9 cellular contexts compared by ENCODE assay signal in the genomic region with DNA sequence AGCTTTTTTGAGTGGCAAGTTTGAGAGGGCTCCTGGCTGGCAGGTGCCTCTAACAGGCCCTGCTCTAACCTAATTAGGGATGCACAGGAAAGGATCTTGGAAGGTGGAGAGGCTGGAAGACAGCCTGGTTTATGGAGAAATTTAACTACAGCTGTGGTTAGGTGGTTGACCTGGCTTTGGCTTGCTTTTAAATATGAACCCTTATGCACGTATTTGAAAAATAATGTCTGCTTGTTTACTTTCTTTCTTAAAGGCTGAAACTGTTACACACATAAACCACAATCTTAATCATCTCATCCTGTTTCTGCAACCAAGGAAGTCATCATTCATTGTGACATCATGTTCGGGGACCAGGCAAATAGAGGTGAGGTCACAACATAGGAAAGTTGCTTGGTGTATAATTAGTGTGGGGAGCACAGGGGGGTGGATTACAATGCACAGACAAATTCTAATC. TPM values are rescaled to one million over a fixed set of nuclear protein-coding genes. Genes with fewer than 3 reads are reported as not detected.
DNase-seq lines count a peak whose midpoint lies in the region; ATAC-seq and TF ChIP-seq lines count a peak whose summit lies in the region.
"Had no signal": no experiment of that assay in that cellular context is flagged by ENCODE, and none has a peak within 500 bp of the region (broad histone marks: within the 10 kb centered on the region; RNA-seq: fewer than 3 reads in every experiment).

No MANE protein-coding gene starts in this region.

- peak overlapping the region in 1 of 2 donors; percentile 12 for H3K9ac ChIP-seq in liver (ENCODE audit: low read depth in 1 of 2, low read length in 2 of 2)

- CTCF ChIA-PET in Panc1 (lab: Charles Lee): interaction anchor here (0.6 kb wide), 1 partner anchor 313 kb away, joined by 3 read pairs; no protein-coding TSS in a partner anchor

- ATAC-seq in Panc1 (no peak; the same call in 1 of the 2 replicates), HG03159 (IDR thresholded peaks at IDR 0.05; ENCODE audit: unreplicated experiment) (no peak)
- peak; percentile 73 to 83 for ATAC-seq in activated naive CD4-positive, alpha-beta T cell treated with anti-CD3 and anti-CD28 coated beads, Interleukin-2, amount 50 U/mL, for 72 hours
- ATAC-seq: A549 had no signal

- TSS peak; percentile 22 for BruUV-seq in Panc1 (replicated peaks; lab: Mats Ljungman, UMichigan)

- DNase-seq in NCI-H187 treated with DMSO at 0.1 percent for 48 hours (lab: John Stamatoyannopoulos, UW) (peak; percentile 18), NCI-H187 (lab: John Stamatoyannopoulos, UW) (no peak), Panc1 (ENCODE audit: low read depth, low spot score) (peak; percentile 65), HT-29 (ENCODE audit: low spot score) (no peak), NCI-H345 (lab: John Stamatoyannopoulos, UW) (no peak)
- DNase-seq in activated naive CD4-positive, alpha-beta T cell treated with anti-CD3 and anti-CD28 coated beads, Interleukin-2, amount 50 U/mL, for 72 hours (ENCODE audit: low spot score in 2 of 2): peak in 1 of 2 donors; percentile 27

- H3K27ac ChIP-seq in Panc1 (ENCODE audit: low read length): no peak overlapping the region
- H3K27ac ChIP-seq in liver (ENCODE audit: low read depth in 1 of 2, low read length in 2 of 2): peak overlapping the region; percentile 63 to 72
- H3K27ac ChIP-seq: A549 had no signal

- H3K4me3 ChIP-seq in Panc1 (ENCODE audit: low read depth in 2 of 2, low read length in 2 of 2): no peak overlapping the region
- H3K4me3 ChIP-seq in liver (ENCODE audit: low read depth in 1 of 3, low read length in 3 of 3): no peak overlapping the region
- H3K4me3 ChIP-seq: A549 had no signal

- 58% methylated on average over 2 of the region's 2 CpGs for WGBS in liver

- no peak for TF ChIP-seq CTCF in Panc1 (IDR thresholded peaks at IDR 0.05)
- TF ChIP-seq CTCF in liver (IDR thresholded peaks at IDR 0.05; ENCODE audit: low read depth, low read length, missing input control): no peak

- H3K36me3 ChIP-seq in Panc1 (ENCODE audit: control insufficient read depth, insufficient read depth, low read length): peaks cover 8% of the 10 kb centered on the region; the same call in 1 of the 2 replicates
- H3K36me3 ChIP-seq in liver (ENCODE audit: control insufficient read depth in 4 of 4, insufficient read depth in 3 of 4, low read depth in 1 of 4, low read length in 3 of 4): peaks cover 7 to 36% (median 22%) of the 10 kb centered on the region in 4 donors

- peaks cover 11 to 12% of the 10 kb centered on the region in 2 donors for H3K9me3 Mint-ChIP-seq in activated naive CD4-positive, alpha-beta T cell treated with anti-CD3 and anti-CD28 coated beads, Interleukin-2, amount 50 U/mL, for 72 hours

- H3K4me1 ChIP-seq in Panc1 (ENCODE audit: control insufficient read depth, insufficient read depth, low read length) (peaks cover 3% of the 10 kb centered on the region; the same call in 1 of the 2 replicates), liver (ENCODE audit: control insufficient read depth in 4 of 4, insufficient read depth in 4 of 4, low read length in 3 of 4) (peaks cover 0 to 6% (median 0%) of the 10 kb centered on the region in 4 donors)

- H3K9me3 ChIP-seq in Panc1 (ENCODE audit: control insufficient read depth, insufficient read depth, low read depth, low read length) (no peaks in the 10 kb centered on the region), liver (ENCODE audit: control insufficient read depth in 4 of 4, low read length in 3 of 4) (no peaks in the 10 kb centered on the region)

- POLR2A ChIA-PET in Panc1 (lab: Charles Lee): no interaction called here

- peak overlapping the region; percentile 13 to 85 for H3K27ac Mint-ChIP-seq in activated naive CD4-positive, alpha-beta T cell treated with anti-CD3 and anti-CD28 coated beads, Interleukin-2, amount 50 U/mL, for 72 hours

- intact Hi-C loops in Panc1 (cut with micrococcal nuclease; ENCODE audit: unreplicated experiment): no loop called here

- peaks cover 56 to 83% of the 10 kb centered on the region in 2 donors for H3K36me3 Mint-ChIP-seq in activated naive CD4-positive, alpha-beta T cell treated with anti-CD3 and anti-CD28 coated beads, Interleukin-2, amount 50 U/mL, for 72 hours

- H3K27me3 ChIP-seq in Panc1 (ENCODE audit: control insufficient read depth, insufficient read depth, low read length) (no peaks in the 10 kb centered on the region), liver (ENCODE audit: control insufficient read depth in 4 of 4, insufficient read depth in 4 of 4, low read length in 3 of 4) (no peaks in the 10 kb centered on the region)

- no peak for TF ChIP-seq RAD21 in liver (IDR thresholded peaks at IDR 0.05)

- in situ Hi-C loops in Panc1 (cut with HindIII; ENCODE audit: low pct_unique_long_range_greater_than_20kb, low sequenced_read_pairs): no loop called here

TF ChIP-seq in liver, 16 proteins besides CTCF, POLR2A, EP300 and RAD21:
- no peak for TF ChIP-seq ATF3 (IDR thresholded peaks at IDR 0.05)
- TF ChIP-seq HNF4A (conservative IDR thresholded peaks at IDR 0.05): no peak
- TF ChIP-seq JUND (IDR thresholded peaks at IDR 0.05): no peak
- peak in 1 of 2 donors; percentile 33 for TF ChIP-seq GABPA (IDR thresholded peaks at IDR 0.05 in 1 of 2, conservative IDR thresholded peaks at IDR 0.05 in 1 of 2)
- TF ChIP-seq TAF1 (conservative IDR thresholded peaks at IDR 0.05): no peak
- no peak for TF ChIP-seq NR2F2 (IDR thresholded peaks at IDR 0.05)
- no peak for TF ChIP-seq FOXA1 (IDR thresholded peaks at IDR 0.05)
- TF ChIP-seq SP1 (IDR thresholded peaks at IDR 0.05): peak; percentile 9
- TF ChIP-seq YY1 (IDR thresholded peaks at IDR 0.05): peak; percentile 25
- TF ChIP-seq, protein P1, sequence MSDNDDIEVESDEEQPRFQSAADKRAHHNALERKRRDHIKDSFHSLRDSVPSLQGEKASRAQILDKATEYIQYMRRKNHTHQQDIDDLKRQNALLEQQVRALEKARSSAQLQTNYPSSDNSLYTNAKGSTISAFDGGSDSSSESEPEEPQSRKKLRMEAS (IDR thresholded peaks at IDR 0.05): no peak

RNA-seq across cellular contexts. Expression of gene DHRS13, which starts 23.1 kb away (rescaled TPM):
- 5.2 TPM for total RNA-seq in Panc1 (2021; ENCODE audit: unreplicated experiment)
- polyA plus RNA-seq in Panc1 (2012; ENCODE audit: insufficient read length): 6.3 TPM
- total RNA-seq in activated naive CD4-positive, alpha-beta T cell treated with anti-CD3 and anti-CD28 coated beads, Interleukin-2, amount 50 U/mL, for 72 hours: 10 to 100 TPM; 33.8 to 36.5 TPM
- 10 to 100 TPM in 1 of 2 donors, 1 to 10 TPM in 1; 9.7 to 91.6 TPM for total RNA-seq in liver
- polyA plus RNA-seq in liver: 10 to 100 TPM in 1 of 2 donors, 1 to 10 TPM in 1; 5.0 to 12.3 TPM
- 15.2 and 17.6 TPM in 2 replicates for total RNA-seq in HT-29 (2014; rRNA removed; shearing (Covaris generic))

RNA-seq across cellular contexts. Expression of gene PHF12, which starts 25.4 kb away (rescaled TPM):
- total RNA-seq in Panc1 (2021; ENCODE audit: unreplicated experiment): 79.1 TPM
- polyA plus RNA-seq in Panc1 (2012; ENCODE audit: insufficient read length): 104 TPM
- total RNA-seq in activated naive CD4-positive, alpha-beta T cell treated with anti-CD3 and anti-CD28 coated beads, Interleukin-2, amount 50 U/mL, for 72 hours: 10 to 100 TPM; 46.2 to 71.7 TPM
- total RNA-seq in liver: 10 to 100 TPM; 15.5 to 21.3 TPM
- 1 to 10 TPM; 4.3 to 7.9 TPM for polyA plus RNA-seq in liver
- 32.0 and 34.7 TPM in 2 replicates for total RNA-seq in HT-29 (2014; rRNA removed; shearing (Covaris generic))

RNA-seq across cellular contexts. Expression of gene FLOT2, which starts 28.4 kb away (rescaled TPM):
- 110 TPM for total RNA-seq in Panc1 (2021; ENCODE audit: unreplicated experiment)
- polyA plus RNA-seq in Panc1 (2012; ENCODE audit: insufficient read length): 195 TPM
- total RNA-seq in activated naive CD4-positive, alpha-beta T cell treated with anti-CD3 and anti-CD28 coated beads, Interleukin-2, amount 50 U/mL, for 72 hours: 100 to 1,000 TPM in 1 of 2 donors, 10 to 100 TPM in 1; 44.9 to 102 TPM
- total RNA-seq in liver: 10 to 100 TPM; 67.7 to 71.0 TPM
- 100 to 1,000 TPM in 1 of 2 donors, 10 to 100 TPM in 1; 61.6 to 100 TPM for polyA plus RNA-seq in liver
- total RNA-seq in HT-29 (2014; rRNA removed; shearing (Covaris generic)): 49.7 and 55.6 TPM in 2 replicates

Comparison
In these comparisons a context has a peak if more than half of its experiments do, and no peak if none do; other contexts are left out.
1. DNase-seq: peak in NCI-H187 treated with DMSO at 0.1 percent for 48 hours (single experiment) and Panc1 (single experiment); none in NCI-H187 (0 of 2), HT-29 (single experiment) and NCI-H345 (single experiment).
2. ATAC-seq: peak in activated naive CD4-positive, alpha-beta T cell treated with anti-CD3 and anti-CD28 coated beads, Interleukin-2, amount 50 U/mL, for 72 hours (2 of 2); none in Panc1 (single experiment) and HG03159 (single experiment).